1 cellular context compared by ENCODE assay signal in the genomic region with DNA sequence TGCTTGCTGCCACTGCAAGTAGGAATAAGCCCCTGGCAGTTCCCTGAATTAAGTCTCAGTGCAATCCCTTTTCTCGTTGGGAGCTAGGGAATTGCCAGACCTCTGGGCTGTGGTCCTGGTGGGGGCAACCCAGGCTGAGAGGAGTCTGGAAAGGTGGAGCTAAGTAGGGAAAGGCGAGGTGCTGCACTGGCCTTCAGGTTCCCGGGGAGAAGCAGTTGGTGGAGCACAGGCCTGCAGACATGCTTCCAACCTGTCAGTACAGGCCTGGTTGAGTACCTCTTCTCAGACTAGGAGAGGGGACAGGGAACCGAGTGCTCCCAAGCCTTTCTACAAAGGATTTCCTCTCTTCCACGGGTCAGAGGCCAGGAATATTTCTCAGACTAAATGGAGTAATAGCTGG.
TF ChIP-seq lines count a peak whose summit lies in the region.

No MANE protein-coding gene starts in this region.

TF ChIP-seq in SK-N-SH, 30 proteins besides CTCF, POLR2A, EP300 and RAD21 (continued from another document):
- TF ChIP-seq, protein P1, sequence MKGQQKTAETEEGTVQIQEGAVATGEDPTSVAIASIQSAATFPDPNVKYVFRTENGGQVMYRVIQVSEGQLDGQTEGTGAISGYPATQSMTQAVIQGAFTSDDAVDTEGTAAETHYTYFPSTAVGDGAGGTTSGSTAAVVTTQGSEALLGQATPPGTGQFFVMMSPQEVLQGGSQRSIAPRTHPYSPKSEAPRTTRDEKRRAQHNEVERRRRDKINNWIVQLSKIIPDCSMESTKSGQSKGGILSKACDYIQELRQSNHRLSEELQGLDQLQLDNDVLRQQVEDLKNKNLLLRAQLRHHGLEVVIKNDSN (IDR thresholded peaks at IDR 0.05; ENCODE audit: borderline replicate concordance, low read depth): no peak
- TF ChIP-seq EZH2phosphoT487 (IDR thresholded peaks at IDR 0.05; ENCODE audit: borderline replicate concordance, low read depth) (no peak), FOSL2 (IDR thresholded peaks at IDR 0.05; ENCODE audit: borderline replicate concordance, low read depth) (no peak), MEF2A (IDR thresholded peaks at IDR 0.05; ENCODE audit: borderline replicate concordance, low read depth) (no peak), TCF12 (IDR thresholded peaks at IDR 0.05) (no peak), RCOR1 (IDR thresholded peaks at IDR 0.05; ENCODE audit: low read length) (no peak)
TF ChIP-seq in SK-N-SH: peak in this region for 0.
